1 cellular context compared by ENCODE assay signal in the genomic region with DNA sequence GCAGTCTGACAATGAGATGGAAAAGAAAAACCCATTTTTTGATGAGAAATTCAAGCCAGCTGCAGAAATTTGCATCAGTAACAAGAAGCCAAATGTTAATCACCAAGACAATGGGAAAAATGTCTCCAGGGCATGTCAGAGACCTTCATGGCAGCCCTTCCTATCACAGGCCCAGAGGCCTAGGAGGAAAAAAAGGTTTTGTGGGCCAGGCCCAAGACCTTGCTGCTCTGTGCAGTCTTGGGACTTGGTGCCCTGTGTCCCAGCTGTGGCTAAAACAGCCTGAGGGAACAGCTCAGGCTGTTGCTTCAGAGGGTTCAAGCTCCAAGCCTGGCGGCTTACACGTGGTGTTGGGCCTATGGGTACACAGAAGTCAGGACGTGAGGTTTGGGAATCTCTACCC. TPM values are rescaled to one million over a fixed set of nuclear protein-coding genes. Genes with fewer than 3 reads are reported as not detected.
"Had no signal": no experiment of that assay in that cellular context is flagged by ENCODE, and none has a peak within 500 bp of the region (broad histone marks: within the 10 kb centered on the region; RNA-seq: fewer than 3 reads in every experiment).

No MANE protein-coding gene starts in this region.

RNA-seq across cellular contexts. Expression of gene MEF2C, which starts 26.6 kb away (rescaled TPM):
- polyA plus RNA-seq: HepG2 had no signal
